16 cellular contexts compared by ENCODE assay signal in genomic region chr20:63982937-63983336, GRCh38. TPM values are rescaled to one million over a fixed set of nuclear protein-coding genes. Genes with fewer than 3 reads are reported as not detected.
DNase-seq lines count a peak whose midpoint lies in the region; ATAC-seq and TF ChIP-seq lines count a peak whose summit lies in the region.
"Had no signal": no experiment of that assay in that cellular context is flagged by ENCODE, and none has a peak within 500 bp of the region (broad histone marks: within the 10 kb centered on the region; RNA-seq: fewer than 3 reads in every experiment).

No MANE protein-coding gene starts in this region.

- CTCF ChIA-PET in Calu3 (lab: Charles Lee): no interaction called here
- CTCF ChIA-PET in activated CD8-positive, alpha-beta T cell treated with anti-CD3 and anti-CD28 coated beads, Interleukin-2, amount 10 ng/mL, durations not matched to agents 7 days and 5 days (lab: Charles Lee): interaction anchor here (1.0 to 4.4 kb wide), 4 partner anchors 10 to 86 kb away, joined by 3 to 197 read pairs (median 4); partner anchors contain the start of gene C20orf204

- DNase-seq in CD4-positive, CD25-positive, alpha-beta regulatory T cell: no peak
- DNase-seq in Calu3 (no peak), naive B cell (no peak), kidney glomerular epithelial cell (lab: John Stamatoyannopoulos, UW) (no peak), ureter (ENCODE audit: low spot score) (no peak)
- DNase-seq in activated CD8-positive, alpha-beta T cell treated with anti-CD3 and anti-CD28 coated beads, Interleukin-2, amount 10 ng/mL, durations not matched to agents 7 days and 5 days: no peak
- DNase-seq in stimulated activated naive CD4-positive, alpha-beta T cell treated with Interleukin-2 at 50 U/mL for 16 hours (lab: John Stamatoyannopoulos, UW): no peak
- DNase-seq: activated CD4-positive, CD25-positive, alpha-beta regulatory T cell; brain microvascular endothelial cell; NCI-H1105; NCI-H2227 treated with DMSO at 0.1 percent for 48 hours; right cardiac atrium; stimulated activated CD4-positive, alpha-beta T cell treated with anti-CD3 and anti-CD28 coated beads, Interleukin-1b, Interleukin-23, amount 100 ng/mL, for 48 hours; upper lobe of left lung had no signal

- H3K4me3 Mint-ChIP-seq in CD4-positive, CD25-positive, alpha-beta regulatory T cell: peak overlapping the region; percentile 68 to 98 (median 73)
- H3K4me3 Mint-ChIP-seq in Calu3 (ENCODE audit: low read depth, unreplicated experiment) (peak overlapping the region; percentile 81), naive B cell (peak overlapping the region in 7 of 8 donors; percentile 35 to 95 (median 90))
- H3K4me3 Mint-ChIP-seq in activated CD8-positive, alpha-beta T cell treated with anti-CD3 and anti-CD28 coated beads, Interleukin-2, amount 10 ng/mL, durations not matched to agents 7 days and 5 days: peak overlapping the region; percentile 87

- H3K27me3 ChIP-seq in CD4-positive, CD25-positive, alpha-beta regulatory T cell (ENCODE audit: control insufficient read depth, insufficient read depth, low read length): no peaks in the 10 kb centered on the region
- H3K27me3 ChIP-seq: brain microvascular endothelial cell, upper lobe of left lung had no signal

- peaks cover 6 to 54% (median 35%) of the 10 kb centered on the region in 4 donors for H3K4me1 Mint-ChIP-seq in CD4-positive, CD25-positive, alpha-beta regulatory T cell
- peaks cover 42% of the 10 kb centered on the region for H3K4me1 Mint-ChIP-seq in Calu3 (ENCODE audit: low read depth, unreplicated experiment)
- H3K4me1 Mint-ChIP-seq in activated CD8-positive, alpha-beta T cell treated with anti-CD3 and anti-CD28 coated beads, Interleukin-2, amount 10 ng/mL, durations not matched to agents 7 days and 5 days (ENCODE audit: low read depth): peaks cover 42% of the 10 kb centered on the region
- H3K4me1 Mint-ChIP-seq in naive B cell: peaks cover 36 to 46% (median 43%) of the 10 kb centered on the region in 3 donors

- peaks cover 43% of the 10 kb centered on the region for H3K4me1 ChIP-seq in CD4-positive, CD25-positive, alpha-beta regulatory T cell (ENCODE audit: control insufficient read depth, insufficient read depth, low read length, poor library complexity, severe bottlenecking)

- H3K36me3 ChIP-seq in CD4-positive, CD25-positive, alpha-beta regulatory T cell (ENCODE audit: control insufficient read depth, insufficient read depth, low read length): peaks cover 45% of the 10 kb centered on the region

- H3K4me3 ChIP-seq in CD4-positive, CD25-positive, alpha-beta regulatory T cell (ENCODE audit: low read depth, low read length): no peak overlapping the region
- H3K4me3 ChIP-seq: SK-N-MC, upper lobe of left lung had no signal

- H3K27ac ChIP-seq in CD4-positive, CD25-positive, alpha-beta regulatory T cell (ENCODE audit: insufficient read depth, low read length, poor library complexity, severe bottlenecking): no peak overlapping the region
- H3K27ac ChIP-seq: brain microvascular endothelial cell, SK-N-MC, upper lobe of left lung had no signal

- no peak for TF ChIP-seq CTCF in Calu3 (IDR thresholded peaks at IDR 0.05; ENCODE audit: unreplicated experiment)

- H3K9me3 ChIP-seq in CD4-positive, CD25-positive, alpha-beta regulatory T cell (ENCODE audit: control insufficient read depth in 2 of 2, low read length in 2 of 2): no peaks in the 10 kb centered on the region
- H3K9me3 ChIP-seq: upper lobe of left lung had no signal

- H3K9me3 Mint-ChIP-seq in CD4-positive, CD25-positive, alpha-beta regulatory T cell: no peaks in the 10 kb centered on the region
- H3K9me3 Mint-ChIP-seq in Calu3 (ENCODE audit: low read depth, unreplicated experiment) (no peaks in the 10 kb centered on the region), naive B cell (no peaks in the 10 kb centered on the region)
- H3K9me3 Mint-ChIP-seq in activated CD8-positive, alpha-beta T cell treated with anti-CD3 and anti-CD28 coated beads, Interleukin-2, amount 10 ng/mL, durations not matched to agents 7 days and 5 days (ENCODE audit: insufficient read depth): no peaks in the 10 kb centered on the region

- no peak for ATAC-seq in CD4-positive, CD25-positive, alpha-beta regulatory T cell (ENCODE audit: low read depth in 2 of 2)
- ATAC-seq in activated CD8-positive, alpha-beta T cell treated with anti-CD3 and anti-CD28 coated beads, Interleukin-2, amount 10 ng/mL, durations not matched to agents 7 days and 5 days: no peak
- ATAC-seq in naive B cell (ENCODE audit: low read depth in 2 of 2): no peak
- no peak for ATAC-seq in HG03354 (IDR thresholded peaks at IDR 0.05; ENCODE audit: poor library complexity, severe bottlenecking, unreplicated experiment)
- ATAC-seq: right cardiac atrium had no signal

- no peaks in the 10 kb centered on the region for H3K27me3 Mint-ChIP-seq in CD4-positive, CD25-positive, alpha-beta regulatory T cell
- H3K27me3 Mint-ChIP-seq in Calu3 (ENCODE audit: unreplicated experiment) (no peaks in the 10 kb centered on the region), naive B cell (no peaks in the 10 kb centered on the region)
- H3K27me3 Mint-ChIP-seq in activated CD8-positive, alpha-beta T cell treated with anti-CD3 and anti-CD28 coated beads, Interleukin-2, amount 10 ng/mL, durations not matched to agents 7 days and 5 days (ENCODE audit: low read depth): no peaks in the 10 kb centered on the region

- H3K36me3 Mint-ChIP-seq in CD4-positive, CD25-positive, alpha-beta regulatory T cell: peaks cover 24% of the 10 kb centered on the region
- H3K36me3 Mint-ChIP-seq in Calu3 (ENCODE audit: insufficient read depth, unreplicated experiment): peaks cover 97% of the 10 kb centered on the region
- H3K36me3 Mint-ChIP-seq in activated CD8-positive, alpha-beta T cell treated with anti-CD3 and anti-CD28 coated beads, Interleukin-2, amount 10 ng/mL, durations not matched to agents 7 days and 5 days (ENCODE audit: low read depth): peaks cover 35% of the 10 kb centered on the region
- H3K36me3 Mint-ChIP-seq in naive B cell: peaks cover 5 to 20% of the 10 kb centered on the region in 2 donors

- intact Hi-C loops in Calu3 (cut with micrococcal nuclease; ENCODE audit: unreplicated experiment): no loop called here

- POLR2A ChIA-PET in activated CD8-positive, alpha-beta T cell treated with anti-CD3 and anti-CD28 coated beads, Interleukin-2, amount 10 ng/mL, durations not matched to agents 7 days and 5 days (lab: Charles Lee): interaction anchor here (0.7 to 4.0 kb wide), 2 partner anchors 56 to 365 kb away, joined by 3 to 77 read pairs; partner anchors contain the start of gene C20orf204

- BruUV-seq in Calu3 (replicated peaks; lab: Mats Ljungman, UMichigan): no TSS peak

- H3K27ac Mint-ChIP-seq in CD4-positive, CD25-positive, alpha-beta regulatory T cell: peak overlapping the region; percentile 23 to 68 (median 48)
- H3K27ac Mint-ChIP-seq in Calu3 (ENCODE audit: unreplicated experiment) (no peak overlapping the region), naive B cell (peak overlapping the region in 2 of 6 donors; percentile 49 to 78)
- H3K27ac Mint-ChIP-seq in activated CD8-positive, alpha-beta T cell treated with anti-CD3 and anti-CD28 coated beads, Interleukin-2, amount 10 ng/mL, durations not matched to agents 7 days and 5 days: peak overlapping the region; percentile 55

RNA-seq across cellular contexts. Expression of gene PRPF6, which starts 2.0 kb away (rescaled TPM):
- 61.8 TPM for total RNA-seq in CD4-positive, CD25-positive, alpha-beta regulatory T cell
- polyA plus RNA-seq in CD4-positive, CD25-positive, alpha-beta regulatory T cell: 10 to 100 TPM; 76.8 to 85.3 (median 80.1) TPM
- total RNA-seq in Calu3 (2022) (111 and 113 TPM in 2 replicates), ureter (75.0 TPM)
- total RNA-seq in activated CD8-positive, alpha-beta T cell treated with anti-CD3 and anti-CD28 coated beads, Interleukin-2, amount 10 ng/mL, durations not matched to agents 7 days and 5 days: 10 to 100 TPM; 64.7 to 68.3 TPM
- polyA plus RNA-seq in naive B cell (ENCODE audit: low read depth in 6 of 6): 10 to 100 TPM; 46.4 to 83.8 (median 66.9) TPM

RNA-seq across cellular contexts. Expression of gene SAMD10, which starts 3.5 kb away (rescaled TPM):
- total RNA-seq in CD4-positive, CD25-positive, alpha-beta regulatory T cell: 14.3 TPM
- 1 to 10 TPM; 5.9 to 8.3 (median 7.2) TPM for polyA plus RNA-seq in CD4-positive, CD25-positive, alpha-beta regulatory T cell
- 23.6 and 23.7 TPM in 2 replicates for total RNA-seq in Calu3 (2022)
- total RNA-seq in activated CD8-positive, alpha-beta T cell treated with anti-CD3 and anti-CD28 coated beads, Interleukin-2, amount 10 ng/mL, durations not matched to agents 7 days and 5 days: 10 to 100 TPM; 12.0 to 12.5 TPM
- polyA plus RNA-seq in naive B cell (ENCODE audit: low read depth in 6 of 6): 1 to 10 TPM; 2.0 to 7.1 (median 5.8) TPM
- 17.4 TPM for total RNA-seq in ureter

RNA-seq across cellular contexts. Expression of gene ZNF512B, which starts 13.2 kb away (rescaled TPM):
- total RNA-seq in CD4-positive, CD25-positive, alpha-beta regulatory T cell: 21.2 TPM
- polyA plus RNA-seq in CD4-positive, CD25-positive, alpha-beta regulatory T cell: under 1 TPM; 0.41 to 0.47 (median 0.45) TPM
- total RNA-seq in Calu3 (2022): 58.1 and 62.8 TPM in 2 replicates
- total RNA-seq in activated CD8-positive, alpha-beta T cell treated with anti-CD3 and anti-CD28 coated beads, Interleukin-2, amount 10 ng/mL, durations not matched to agents 7 days and 5 days: 10 to 100 TPM; 12.0 to 12.1 TPM
- under 1 TPM in 5 of 6 donors, not detected in 1; 0.16 to 0.69 (median 0.60) TPM for polyA plus RNA-seq in naive B cell (ENCODE audit: low read depth in 6 of 6)
- 31.2 TPM for total RNA-seq in ureter

RNA-seq across cellular contexts. Expression of gene UCKL1, which starts 26.7 kb away (rescaled TPM):
- 43.0 TPM for total RNA-seq in CD4-positive, CD25-positive, alpha-beta regulatory T cell
- 10 to 100 TPM; 25.1 to 35.7 (median 31.6) TPM for polyA plus RNA-seq in CD4-positive, CD25-positive, alpha-beta regulatory T cell
- total RNA-seq in Calu3 (2022) (85.1 and 86.3 TPM in 2 replicates), ureter (47.6 TPM)
- total RNA-seq in activated CD8-positive, alpha-beta T cell treated with anti-CD3 and anti-CD28 coated beads, Interleukin-2, amount 10 ng/mL, durations not matched to agents 7 days and 5 days: 10 to 100 TPM; 41.1 to 45.4 TPM
- 10 to 100 TPM; 11.3 to 62.0 (median 31.7) TPM for polyA plus RNA-seq in naive B cell (ENCODE audit: low read depth in 6 of 6)

RNA-seq across cellular contexts. Expression of gene C20orf204, which starts 53.0 kb away (rescaled TPM):
- total RNA-seq in CD4-positive, CD25-positive, alpha-beta regulatory T cell: 6.0 TPM
- polyA plus RNA-seq in CD4-positive, CD25-positive, alpha-beta regulatory T cell: 1 to 10 TPM in 1 of 4 donors, under 1 TPM in 2, not detected in 1; 0.89 to 1.4 (median 0.91) TPM
- total RNA-seq in Calu3 (2022): 4.9 and 5.0 TPM in 2 replicates
- 1 to 10 TPM; 6.4 to 7.6 TPM for total RNA-seq in activated CD8-positive, alpha-beta T cell treated with anti-CD3 and anti-CD28 coated beads, Interleukin-2, amount 10 ng/mL, durations not matched to agents 7 days and 5 days
- under 1 TPM in 1 of 6 donors, not detected in 5; 0.05 TPM for polyA plus RNA-seq in naive B cell (ENCODE audit: low read depth in 6 of 6)
- 1.9 TPM for total RNA-seq in ureter
